20 cellular contexts compared by ENCODE assay signal in genomic region chr1:58570094-58570493, GRCh38. TPM values are rescaled to one million over a fixed set of nuclear protein-coding genes. Genes with fewer than 3 reads are reported as not detected.
A peak's percentile ranks its signal among the peaks of the same experiment; 100 is the strongest.
DNase-seq lines count a peak whose midpoint lies in the region; ATAC-seq, FAIRE-seq and TF ChIP-seq lines count a peak whose summit lies in the region.
"Had no signal": no experiment of that assay in that cellular context is flagged by ENCODE, and none has a peak within 500 bp of the region (broad histone marks: within the 10 kb centered on the region; RNA-seq: fewer than 3 reads in every experiment).

No MANE protein-coding gene starts in this region.

- dilution Hi-C loops in mammary epithelial cell (cut with HindIII; ENCODE audit: low sequenced_read_pairs), result no loop called here

- H2AFZ ChIP-seq in mammary epithelial cell (ENCODE audit: low read depth, low read length), result no peak overlapping the region

- TF ChIP-seq POLR2A in breast epithelium (IDR thresholded peaks at IDR 0.05), result no peak

- peak overlapping the region; percentile 69 for H3K27ac Mint-ChIP-seq in MCF 10A (ENCODE audit: low read depth, unreplicated experiment)
- H3K27ac Mint-ChIP-seq: CD4-positive, alpha-beta T cell had no signal

- TF ChIP-seq CTCF in MCF 10A (IDR thresholded peaks at IDR 0.05; ENCODE audit: unreplicated experiment), result no peak
- TF ChIP-seq CTCF in mammary epithelial cell (conservative IDR thresholded peaks at IDR 0.05 in 1 of 2, IDR thresholded peaks at IDR 0.05 in 1 of 2; ENCODE audit: extremely low read depth in 1 of 2, insufficient read depth in 1 of 2, low read depth in 1 of 2, low read length in 2 of 2), result no peak
- TF ChIP-seq CTCF in breast epithelium (IDR thresholded peaks at IDR 0.05), result no peak

- H3K4me3 ChIP-seq in mammary epithelial cell (replicated peaks in 1 of 3; ENCODE audit: insufficient read depth in 1 of 3, low read depth in 2 of 3, low read length in 3 of 3), result no peak overlapping the region
- no peak overlapping the region for H3K4me3 ChIP-seq in breast epithelium
- no peak overlapping the region for H3K4me3 ChIP-seq in small intestine (ENCODE audit: low read depth in 1 of 2, low read length in 2 of 2)
- H3K4me3 ChIP-seq: A549 had no signal

- intact Hi-C loops in MCF 10A (cut with micrococcal nuclease) (no loop called here), mammary epithelial cell (cut with micrococcal nuclease) (no loop called here), breast epithelium (cut with DNase I; ENCODE audit: low total_unique reads) (no loop called here), left colon (cut with DNase I, micrococcal nuclease) (no loop called here)

- no peaks in the 10 kb centered on the region for H3K9me3 ChIP-seq in mammary epithelial cell (replicated peaks; ENCODE audit: insufficient read depth, low read length)
- no peaks in the 10 kb centered on the region for H3K9me3 ChIP-seq in breast epithelium
- no peaks in the 10 kb centered on the region for H3K9me3 ChIP-seq in small intestine (ENCODE audit: control insufficient read depth, low read depth)
- H3K9me3 ChIP-seq: A549, Caco-2 had no signal

- no TSS peak for BruUV-seq in MCF 10A (replicated peaks; lab: Mats Ljungman, UMichigan)
- BruUV-seq in mammary epithelial cell (replicated peaks; lab: Mats Ljungman, UMichigan), result no TSS peak

- H3K27me3 Mint-ChIP-seq in MCF 10A (ENCODE audit: insufficient read depth, unreplicated experiment), result no peaks in the 10 kb centered on the region

- POLR2A ChIA-PET in MCF 10A (lab: Yijun Ruan, JAX), result interaction anchor here (0.6 kb wide), 1 partner anchor 24 kb away, joined by 5 read pairs; the partner anchor contains the start of gene OMA1

- H3K27ac ChIP-seq in mammary epithelial cell (ENCODE audit: insufficient read depth, low read depth, low read length) (no peak overlapping the region), breast epithelium (peak overlapping the region; percentile 86 to 98), small intestine (ENCODE audit: low read depth in 1 of 2, low read length in 1 of 2) (no peak overlapping the region)
- H3K27ac ChIP-seq: 22Rv1, A549, C4-2B had no signal

- H3K79me2 ChIP-seq in mammary epithelial cell (ENCODE audit: insufficient read depth, low read length), result peaks cover 16% of the 10 kb centered on the region

- H4K20me1 ChIP-seq in mammary epithelial cell (ENCODE audit: insufficient read depth, low read length), result no peaks in the 10 kb centered on the region

- no peaks in the 10 kb centered on the region for H3K9me3 Mint-ChIP-seq in MCF 10A (ENCODE audit: unreplicated experiment)
- H3K9me3 Mint-ChIP-seq: CD4-positive, alpha-beta T cell had no signal

- H3K4me1 Mint-ChIP-seq in MCF 10A (ENCODE audit: insufficient read depth, unreplicated experiment), result peaks cover 32% of the 10 kb centered on the region

- H3K4me2 ChIP-seq in mammary epithelial cell (ENCODE audit: insufficient read depth, low read depth, low read length), result no peak overlapping the region
- H3K4me2 ChIP-seq: A549 had no signal

- FAIRE-seq in small intestine (lab: Jason Lieb, UNC), result no peak
- FAIRE-seq: A549 had no signal

- ATAC-seq in left colon, result peak; percentile 42
- no peak for ATAC-seq in GM18858 (IDR thresholded peaks at IDR 0.05; ENCODE audit: unreplicated experiment)
- ATAC-seq: A549, HCT116 had no signal

- H3K4me1 ChIP-seq in mammary epithelial cell (ENCODE audit: insufficient read depth, low read length), result peaks cover 47% of the 10 kb centered on the region
- no peaks in the 10 kb centered on the region for H3K4me1 ChIP-seq in breast epithelium
- no peaks in the 10 kb centered on the region for H3K4me1 ChIP-seq in small intestine (ENCODE audit: control insufficient read depth in 2 of 2, insufficient read depth in 1 of 2, low read depth in 1 of 2, low read length in 1 of 2)
- H3K4me1 ChIP-seq: A549, Caco-2 had no signal

- H3K4me3 Mint-ChIP-seq in MCF 10A (ENCODE audit: unreplicated experiment), result no peak overlapping the region
- H3K4me3 Mint-ChIP-seq: CD4-positive, alpha-beta T cell had no signal

- H3K27me3 ChIP-seq in mammary epithelial cell (ENCODE audit: insufficient read depth, low read length) (no peaks in the 10 kb centered on the region), breast epithelium (no peaks in the 10 kb centered on the region), small intestine (ENCODE audit: control insufficient read depth in 2 of 2, insufficient read depth in 2 of 2, low read length in 2 of 2) (peaks cover 0 to 3% of the 10 kb centered on the region in 2 donors)

- CTCF ChIA-PET in MCF 10A (lab: Yijun Ruan, JAX) (interaction anchor here (1.9 to 5.3 kb wide), 2 partner anchors 23 kb away, joined by 8 to 58 read pairs; partner anchors contain the start of gene OMA1), mammary epithelial cell (lab: Charles Lee; ENCODE audit: low non-redundant PET) (no interaction called here)

- H3K36me3 ChIP-seq in mammary epithelial cell (ENCODE audit: insufficient read depth, low read length) (no peaks in the 10 kb centered on the region), breast epithelium (no peaks in the 10 kb centered on the region), small intestine (ENCODE audit: control insufficient read depth in 2 of 2, insufficient read depth in 2 of 2, low read length in 2 of 2) (no peaks in the 10 kb centered on the region)

- no peak overlapping the region for H3K9ac ChIP-seq in mammary epithelial cell (ENCODE audit: insufficient read depth, low read length)

- peaks cover under 1% of the 10 kb centered on the region for H3K36me3 Mint-ChIP-seq in MCF 10A (ENCODE audit: insufficient read depth, unreplicated experiment)

- no peak for DNase-seq in MCF 10A (ENCODE audit: unreplicated experiment)
- no peak for DNase-seq in mammary epithelial cell
- no peak for DNase-seq in breast epithelium (ENCODE audit: low spot score in 2 of 2)
- no peak for DNase-seq in left colon
- peak; percentile 61 for DNase-seq in small intestine
- DNase-seq in activated CD4-positive, CD25-positive, alpha-beta regulatory T cell (lab: John Stamatoyannopoulos, UW), result no peak
- no peak for DNase-seq in activated CD4-positive, alpha-beta T cell treated with anti-CD3 and anti-CD28 coated beads for 4 hours
- DNase-seq: AML-193; Caco-2; CD4-positive, alpha-beta T cell; DMS153; DMS79; GDM1; GOT3; H7 had no signal

- in situ Hi-C loops in mammary epithelial cell (cut with MboI; ENCODE audit: low sequenced_read_pairs in 2 of 2), result no loop called here

RNA-seq across cellular contexts. Expression of gene TACSTD2, which starts 7.0 kb away (rescaled TPM):
- total RNA-seq in MCF 10A (2022) (10.4 and 14.8 TPM in 2 replicates), mammary epithelial cell (100 to 1,000 TPM; 231 to 244 TPM), breast epithelium (100 to 1,000 TPM in 2 of 3 donors, 1 to 10 TPM in 1; 1.1 to 335 (median 230) TPM), left colon (under 1 TPM; 0.37 to 0.42 TPM)
- polyA plus RNA-seq in mammary epithelial cell (135 TPM), small intestine (1 to 10 TPM in 2 of 3 donors, under 1 TPM in 1; 0.89 to 1.4 (median 1.1) TPM)
- polyA minus RNA-seq in mammary epithelial cell, result 98.6 TPM
- polyA plus RNA-seq: A549 had no signal

RNA-seq across cellular contexts. Expression of gene OMA1, which starts 23.6 kb away (rescaled TPM):
- total RNA-seq in MCF 10A (2022), result 15.7 and 17.9 TPM in 2 replicates
- total RNA-seq in mammary epithelial cell, result 10 to 100 TPM; 14.8 to 20.3 TPM
- 10.9 TPM for polyA plus RNA-seq in mammary epithelial cell
- polyA minus RNA-seq in mammary epithelial cell, result not detected
- 10 to 100 TPM; 26.4 to 79.8 (median 48.2) TPM for total RNA-seq in breast epithelium
- total RNA-seq in left colon, result 10 to 100 TPM; 23.8 to 26.2 TPM
- polyA plus RNA-seq in small intestine, result 10 to 100 TPM in 1 of 3 donors, 1 to 10 TPM in 2; 7.3 to 15.9 (median 8.7) TPM

Comparison
In these comparisons a context has a peak if more than half of its experiments do, and no peak if none do; other contexts are left out.
1. H3K27ac ChIP-seq: peak in breast epithelium (2 of 2); none in mammary epithelial cell (single experiment) and small intestine (0 of 2).